11 cellular contexts compared by ENCODE assay signal in the genomic region with DNA sequence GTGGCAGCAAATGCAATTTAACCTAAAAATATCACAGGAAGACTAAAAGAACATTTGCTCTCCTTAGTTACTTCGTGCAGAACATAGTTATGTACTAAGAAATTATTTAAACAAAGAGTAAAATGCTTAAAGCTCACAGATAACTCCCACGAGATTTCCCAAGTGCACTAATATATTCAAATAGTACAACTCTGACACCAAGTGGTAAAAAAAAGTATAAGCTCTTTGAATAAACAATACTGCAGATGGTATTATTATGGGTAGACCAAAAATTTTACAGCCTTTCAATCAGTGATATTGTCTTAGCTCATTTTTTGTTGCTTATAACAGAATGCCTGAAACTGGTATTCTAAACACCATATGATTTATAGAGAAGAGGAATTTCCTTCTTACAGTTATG. TPM values are rescaled to one million over a fixed set of nuclear protein-coding genes. Genes with fewer than 3 reads are reported as not detected.
DNase-seq lines count a peak whose midpoint lies in the region; ATAC-seq and TF ChIP-seq lines count a peak whose summit lies in the region.
"Had no signal": no experiment of that assay in that cellular context is flagged by ENCODE, and none has a peak within 500 bp of the region (broad histone marks: within the 10 kb centered on the region; RNA-seq: fewer than 3 reads in every experiment).

No MANE protein-coding gene starts in this region.

- DNase-seq in left ventricle myocardium inferior (no peak), heart right ventricle (no peak), PC-3 (peak; percentile 43), fibroblast of pulmonary artery (ENCODE audit: low read depth) (peak; percentile 74), vagina (ENCODE audit: extremely low spot score in 2 of 2) (no peak), LoVo (ENCODE audit: low spot score) (no peak), left colon (no peak)
- DNase-seq in activated T-cell treated with anti-CD3 and anti-CD28 coated beads, Interleukin-2, amount 50 U/mL, for 48 hours: no peak
- DNase-seq: aorta; KBM-7; stimulated activated CD4-positive, alpha-beta T cell treated with anti-CD3 and anti-CD28 coated beads, Interleukin-4, amount 100 ng/mL, for 4 hours had no signal

- ATAC-seq in heart right ventricle: no peak
- no peak for ATAC-seq in PC-3
- no peak for ATAC-seq in left colon

- H3K36me3 ChIP-seq in left ventricle myocardium inferior (no peaks in the 10 kb centered on the region), heart right ventricle (no peaks in the 10 kb centered on the region), PC-3 (ENCODE audit: low read depth, low read length) (no peaks in the 10 kb centered on the region), vagina (no peaks in the 10 kb centered on the region)

- WGBS in heart right ventricle, 2 donors: 28 to 36% methylated on average over 2 of the region's 2 CpGs

- H3K4me1 ChIP-seq in left ventricle myocardium inferior: no peaks in the 10 kb centered on the region
- H3K4me1 ChIP-seq in heart right ventricle: no peaks in the 10 kb centered on the region
- no peaks in the 10 kb centered on the region for H3K4me1 ChIP-seq in PC-3 (ENCODE audit: insufficient read depth, low read length)
- H3K4me1 ChIP-seq in vagina: no peaks in the 10 kb centered on the region

- POLR2A ChIA-PET in PC-3 (lab: Charles Lee; ENCODE audit: unreplicated experiment): no interaction called here

- H3K27ac ChIP-seq in left ventricle myocardium inferior (replicated peaks): no peak overlapping the region
- no peak overlapping the region for H3K27ac ChIP-seq in heart right ventricle
- no peak overlapping the region for H3K27ac ChIP-seq in PC-3 (ENCODE audit: low read length)
- H3K27ac ChIP-seq in vagina: no peak overlapping the region

- no peaks in the 10 kb centered on the region for H3K9me2 ChIP-seq in PC-3 (replicated peaks; ENCODE audit: low read length)

- no peak overlapping the region for H3K9ac ChIP-seq in PC-3 (ENCODE audit: low read length)

- H3K79me2 ChIP-seq in PC-3 (ENCODE audit: low read length): no peaks in the 10 kb centered on the region

- H4K20me1 ChIP-seq in PC-3 (ENCODE audit: low read length): no peaks in the 10 kb centered on the region

- H3F3A ChIP-seq in PC-3 (ENCODE audit: low read length, unreplicated experiment): no peaks in the 10 kb centered on the region

- H3K4me3 ChIP-seq in left ventricle myocardium inferior (no peak overlapping the region), heart right ventricle (no peak overlapping the region), PC-3 (ENCODE audit: low read length) (no peak overlapping the region), fibroblast of pulmonary artery (replicated peaks; ENCODE audit: low read depth, low read length) (no peak overlapping the region), vagina (no peak overlapping the region)

- peak overlapping the region; percentile 29; the same call in 1 of the 2 replicates for H2AFZ ChIP-seq in PC-3 (ENCODE audit: low read length)

- CTCF ChIA-PET in PC-3 (lab: Charles Lee): interaction anchor here (0.5 to 1.1 kb wide), 4 partner anchors 42 to 335 kb away, joined by 3 to 5 read pairs (median 4); no protein-coding TSS in a partner anchor

- TF ChIP-seq CTCF in left ventricle myocardium inferior (IDR thresholded peaks at IDR 0.05; ENCODE audit: borderline replicate concordance): peak; percentile 22
- TF ChIP-seq CTCF in heart right ventricle (IDR thresholded peaks at IDR 0.05): peak in 4 of 9 donors; percentile 16 to 38 (median 32)
- peak; percentile 56; the same call in 1 of the 2 replicates for TF ChIP-seq CTCF in PC-3 (conservative IDR thresholded peaks at IDR 0.05; ENCODE audit: low read depth, low read length)
- peak; percentile 32 for TF ChIP-seq CTCF in fibroblast of pulmonary artery (IDR thresholded peaks at IDR 0.05; ENCODE audit: low read length, missing control alignments)
- peak in 2 of 3 experiments; percentile 2 to 33 for TF ChIP-seq CTCF in vagina (IDR thresholded peaks at IDR 0.05)

- no peaks in the 10 kb centered on the region for H3K27me3 ChIP-seq in left ventricle myocardium inferior (ENCODE audit: low read depth)
- H3K27me3 ChIP-seq in heart right ventricle: peaks cover 0 to 7% (median 0%) of the 10 kb centered on the region in 7 donors
- no peaks in the 10 kb centered on the region for H3K27me3 ChIP-seq in PC-3 (ENCODE audit: low read length)
- H3K27me3 ChIP-seq in vagina: no peaks in the 10 kb centered on the region

- H3K4me2 ChIP-seq in PC-3 (ENCODE audit: low read length): no peak overlapping the region

- no peaks in the 10 kb centered on the region for H3K9me3 ChIP-seq in left ventricle myocardium inferior (replicated peaks)
- no peaks in the 10 kb centered on the region for H3K9me3 ChIP-seq in heart right ventricle
- H3K9me3 ChIP-seq in PC-3 (ENCODE audit: low read length): no peaks in the 10 kb centered on the region
- no peaks in the 10 kb centered on the region for H3K9me3 ChIP-seq in vagina

- no peak for TF ChIP-seq POLR2A in vagina (IDR thresholded peaks at IDR 0.05)

- intact Hi-C loops in left ventricle myocardium inferior (cut with micrococcal nuclease): no loop called here
- intact Hi-C loops in heart right ventricle (cut with DNase I): no loop called here
- intact Hi-C loops in PC-3 (cut with micrococcal nuclease): no loop called here
- intact Hi-C loops in vagina (cut with DNase I): no loop called here
- intact Hi-C loops in left colon (cut with DNase I, micrococcal nuclease): no loop called here

- BruUV-seq in PC-3 (replicated peaks; lab: Mats Ljungman, UMichigan): no TSS peak

RNA-seq across cellular contexts. Expression of a gene that starts 52.8 kb away (rescaled TPM):
- total RNA-seq in left ventricle myocardium inferior (173 TPM), heart right ventricle (100 to 1,000 TPM; 112 to 269 (median 205) TPM), PC-3 (2014; rRNA removed) (not detected in 2 replicates), vagina (3.2 TPM), left colon (1 to 10 TPM in 1 of 2 donors, under 1 TPM in 1; 0.98 to 6.5 TPM)
- 10 to 100 TPM; 16.8 to 73.2 TPM for polyA plus RNA-seq in heart right ventricle

RNA-seq across cellular contexts. Expression of a gene that starts 55.3 kb away (rescaled TPM):
- total RNA-seq in left ventricle myocardium inferior (54.2 TPM), heart right ventricle (10 to 100 TPM; 48.8 to 72.5 (median 64.9) TPM), PC-3 (2014; rRNA removed) (36.3 and 38.0 TPM in 2 replicates), vagina (78.8 TPM), left colon (10 to 100 TPM; 65.6 to 73.9 TPM)
- 10 to 100 TPM; 14.1 to 35.3 TPM for polyA plus RNA-seq in heart right ventricle

Comparison
In these comparisons a context has a peak if more than half of its experiments do, and no peak if none do; other contexts are left out.
1. DNase-seq: peak in PC-3 (single experiment) and fibroblast of pulmonary artery (single experiment); none in left ventricle myocardium inferior (single experiment), heart right ventricle (0 of 2), vagina (0 of 2), LoVo (single experiment), activated T-cell treated with anti-CD3 and anti-CD28 coated beads, Interleukin-2, amount 50 U/mL, for 48 hours (0 of 2) and left colon (0 of 2).
2. RNA of a gene that starts 52.8 kb away (total RNA-seq): 112 to 269 TPM in heart right ventricle and 173 TPM in left ventricle myocardium inferior (single experiment); 0.98 to 6.5 TPM in left colon, 3.2 TPM in vagina (single experiment) and not detected in PC-3; every median in the first group is over 10 times any median in the second.